In the genomic region with DNA sequence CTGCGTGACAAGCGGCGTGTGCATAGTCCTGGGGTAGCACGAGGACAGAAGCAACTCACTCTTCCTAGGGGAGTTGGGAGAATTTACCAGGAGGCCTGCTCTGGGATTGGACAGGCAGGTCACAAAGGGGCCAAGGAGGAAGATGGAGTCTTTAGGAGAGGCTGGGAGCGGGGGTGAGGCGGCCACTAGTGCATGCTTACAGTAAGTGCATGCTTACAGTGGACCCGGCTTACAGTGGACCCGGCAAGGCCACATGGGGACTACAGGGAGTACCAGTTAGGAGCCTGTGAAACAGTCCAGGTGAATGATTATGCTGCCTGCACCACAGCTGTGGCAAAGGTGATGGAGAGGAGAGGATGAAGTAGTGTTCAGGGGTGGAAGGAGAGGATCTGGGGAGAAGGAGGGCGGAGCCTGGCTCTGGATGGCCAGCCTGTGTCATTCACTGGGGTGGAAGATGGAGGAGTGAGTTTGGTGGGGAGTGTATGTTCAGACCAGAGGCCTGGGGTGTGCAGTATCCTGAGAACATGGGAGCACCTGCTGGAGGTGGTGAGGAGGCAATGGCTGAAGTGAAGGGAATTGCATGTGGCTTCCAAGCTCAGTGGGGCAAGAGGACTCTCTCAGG, we compare ENCODE assay signal across 13 cellular contexts.
DNase-seq lines count a peak whose midpoint lies in the region; ATAC-seq and TF ChIP-seq lines count a peak whose summit lies in the region.
"Had no signal": no experiment of that assay in that cellular context is flagged by ENCODE, and none has a peak within 500 bp of the region (broad histone marks: within the 10 kb centered on the region; RNA-seq: fewer than 3 reads in every experiment).

No MANE protein-coding gene starts in this region.

- peaks cover 0 to 19% of the 10 kb centered on the region in 2 donors for H3K36me3 Mint-ChIP-seq in activated naive CD4-positive, alpha-beta T cell treated with anti-CD3 and anti-CD28 coated beads, Interleukin-2, amount 50 U/mL, for 72 hours
- H3K36me3 Mint-ChIP-seq in type B pancreatic cell = peaks cover 12% of the 10 kb centered on the region

- no peak for DNase-seq in activated naive CD4-positive, alpha-beta T cell treated with anti-CD3 and anti-CD28 coated beads, Interleukin-2, amount 50 U/mL, for 72 hours (ENCODE audit: low spot score in 2 of 2)
- no peak for DNase-seq in activated naive CD4-positive, alpha-beta T cell treated with anti-CD3 and anti-CD28 coated beads, Interleukin-2, amount 50 U/mL, for 16 hours
- DNase-seq in SK-MEL-5 (ENCODE audit: low read depth, low spot score) (peak; percentile 68), hepatocyte (ENCODE audit: low spot score) (no peak), type B pancreatic cell (ENCODE audit: extremely low spot score, unreplicated experiment) (no peak), left lung (no peak), midbrain (lab: John Stamatoyannopoulos, UW) (no peak)
- DNase-seq: effector CD8-positive, alpha-beta T cell; GDM1; NCI-H1436; T-helper 9 cell; trophoblast cell had no signal

- in situ Hi-C loops in SK-MEL-5 (cut with HindIII; ENCODE audit: low pct_unique_long_range_greater_than_20kb, low sequenced_read_pairs) = no loop called here

- WGBS in hepatocyte (ENCODE audit: low lambda C conversion rate, missing lambda C conversion rate) = 86% methylated on average over 9 of the region's 9 CpGs

- H3K9me3 Mint-ChIP-seq in activated naive CD4-positive, alpha-beta T cell treated with anti-CD3 and anti-CD28 coated beads, Interleukin-2, amount 50 U/mL, for 72 hours = peaks cover 0 to 3% of the 10 kb centered on the region in 2 donors
- no peaks in the 10 kb centered on the region for H3K9me3 Mint-ChIP-seq in type B pancreatic cell

- H3K4me3 ChIP-seq in hepatocyte = no peak overlapping the region
- H3K4me3 ChIP-seq in left lung = no peak overlapping the region

- no peak overlapping the region for H3K4me2 ChIP-seq in hepatocyte

- no peak overlapping the region for H3K4me3 Mint-ChIP-seq in type B pancreatic cell

- H3K4me1 ChIP-seq in hepatocyte (ENCODE audit: insufficient read depth) (no peaks in the 10 kb centered on the region), left lung (no peaks in the 10 kb centered on the region)

- peak overlapping the region; percentile 4 to 77 for H3K27ac Mint-ChIP-seq in activated naive CD4-positive, alpha-beta T cell treated with anti-CD3 and anti-CD28 coated beads, Interleukin-2, amount 50 U/mL, for 72 hours
- peak overlapping the region; percentile 5 for H3K27ac Mint-ChIP-seq in type B pancreatic cell

- H3K27me3 Mint-ChIP-seq in type B pancreatic cell = no peaks in the 10 kb centered on the region

- no peaks in the 10 kb centered on the region for H3K9me2 ChIP-seq in hepatocyte (replicated peaks; ENCODE audit: insufficient read depth)

- H3K9me3 ChIP-seq in hepatocyte (ENCODE audit: low read depth) (no peaks in the 10 kb centered on the region), left lung (no peaks in the 10 kb centered on the region)

- H3K27ac ChIP-seq in hepatocyte (no peak overlapping the region), left lung (no peak overlapping the region)

- H3K4me1 Mint-ChIP-seq in type B pancreatic cell (ENCODE audit: unreplicated experiment) = peaks cover 20% of the 10 kb centered on the region

- no peak for ATAC-seq in activated naive CD4-positive, alpha-beta T cell treated with anti-CD3 and anti-CD28 coated beads, Interleukin-2, amount 50 U/mL, for 72 hours
- ATAC-seq in GM18868 (IDR thresholded peaks at IDR 0.05; ENCODE audit: unreplicated experiment) (no peak), left lung (no peak)

- peak; percentile 13 for TF ChIP-seq CTCF in hepatocyte (IDR thresholded peaks at IDR 0.05; ENCODE audit: poor library complexity)
- peak; percentile 39 for TF ChIP-seq CTCF in type B pancreatic cell (conservative IDR thresholded peaks at IDR 0.05)
- no peak for TF ChIP-seq CTCF in left lung (IDR thresholded peaks at IDR 0.05)

- intact Hi-C loops in left lung (cut with DNase I) = no loop called here

- H3K79me2 ChIP-seq in hepatocyte = no peaks in the 10 kb centered on the region

- H4K20me1 ChIP-seq in hepatocyte (ENCODE audit: insufficient read depth, poor library complexity, severe bottlenecking) = no peaks in the 10 kb centered on the region

- H3K27me3 ChIP-seq in hepatocyte (no peaks in the 10 kb centered on the region), left lung (no peaks in the 10 kb centered on the region)

- no peak overlapping the region for H2AFZ ChIP-seq in hepatocyte

- H3K36me3 ChIP-seq in hepatocyte (replicated peaks; ENCODE audit: insufficient read depth, low read depth) (no peaks in the 10 kb centered on the region), left lung (peaks cover 0 to 83% of the 10 kb centered on the region in 2 donors)

Comparison
In these comparisons a context has a peak if more than half of its experiments do, and no peak if none do; other contexts are left out.
1. CTCF ChIP-seq: peak in hepatocyte (single experiment) and type B pancreatic cell (single experiment); none in left lung (0 of 2).